Comparison of ENCODE assay signal across 1 cellular context in the genomic region with DNA sequence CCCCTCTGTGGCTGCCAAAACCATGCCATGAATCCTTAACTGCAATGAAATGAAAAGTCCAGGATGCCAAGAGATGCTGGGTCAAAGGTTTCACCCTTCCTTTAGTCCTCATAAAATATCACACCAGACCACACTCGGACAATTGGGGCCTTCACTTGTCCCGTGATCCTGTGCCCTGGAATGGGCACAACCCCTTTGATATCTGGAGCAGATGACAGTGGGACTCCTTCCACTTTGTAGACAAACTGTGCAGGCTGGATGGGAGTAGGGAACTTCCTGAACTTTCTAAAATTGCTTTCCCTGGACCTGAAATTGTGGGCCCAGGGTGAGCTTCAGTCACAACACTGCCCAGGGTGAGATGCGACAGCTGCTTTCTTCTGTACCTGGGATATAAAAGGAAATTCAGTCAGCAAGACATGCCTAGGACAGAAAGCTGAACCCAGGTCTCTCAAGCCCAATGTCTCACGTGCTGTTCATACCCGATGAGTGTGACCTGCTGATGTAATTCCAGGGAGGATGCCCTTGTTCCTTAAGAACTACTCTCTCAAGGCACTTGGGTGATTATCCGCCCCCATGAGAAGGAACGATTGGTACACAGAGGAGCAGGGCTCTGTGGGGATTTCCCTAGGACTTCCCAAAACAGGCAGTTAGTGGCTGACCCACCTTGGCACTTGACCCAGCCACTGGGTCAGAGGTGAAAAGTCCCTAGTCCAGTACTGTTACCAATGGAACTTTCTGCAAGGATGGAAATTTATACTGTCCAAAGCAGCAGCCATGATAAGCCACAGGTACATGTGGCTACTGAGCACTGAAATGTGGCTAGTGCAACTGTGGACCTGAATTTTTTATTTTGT.
A peak's percentile ranks its signal among the peaks of the same experiment; 100 is the strongest.
TF ChIP-seq lines count a peak whose summit lies in the region.

No MANE protein-coding gene starts in this region.

TF ChIP-seq in GM12878, 131 proteins besides CTCF, POLR2A, EP300 and RAD21:
- no peak for TF ChIP-seq CREM (IDR thresholded peaks at IDR 0.05; ENCODE audit: low read depth)
- TF ChIP-seq NR2C1 (IDR thresholded peaks at IDR 0.05), result peak; percentile 18; the same call in 1 of the 2 replicates
